ENCODE assay signal across 25 cellular contexts in the genomic region with DNA sequence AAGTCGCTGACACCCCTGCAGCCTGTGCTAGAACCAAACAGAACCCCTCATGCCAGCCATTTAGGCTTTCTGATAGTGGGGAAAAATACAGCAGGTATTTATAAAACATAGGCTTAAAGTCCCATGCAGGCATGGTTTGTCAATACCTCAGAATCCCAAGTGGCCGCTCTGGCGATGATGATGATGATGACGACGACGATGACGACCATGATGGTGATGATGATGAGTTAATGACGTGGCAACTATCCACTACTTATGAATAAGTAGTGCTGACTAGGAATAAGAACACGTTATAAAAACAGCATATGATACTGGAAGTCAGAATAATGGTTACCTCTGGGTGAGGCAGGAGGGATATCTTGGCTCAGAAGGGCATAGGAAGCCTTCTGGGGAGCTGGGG.
"Had no signal": no experiment of that assay in that cellular context is flagged by ENCODE, and none has a peak within 500 bp of the region (broad histone marks: within the 10 kb centered on the region; RNA-seq: fewer than 3 reads in every experiment).

No MANE protein-coding gene starts in this region.

- H3K9me3 ChIP-seq: colonic mucosa, esophagus muscularis mucosa, esophagus squamous epithelium, gastrocnemius medialis, gastroesophageal sphincter, heart left ventricle, heart right ventricle had no signal

- H3K27ac ChIP-seq: colonic mucosa, coronary artery, dorsolateral prefrontal cortex, epithelial cell of prostate, esophagus muscularis mucosa, esophagus squamous epithelium, foreskin keratinocyte, gastrocnemius medialis, gastroesophageal sphincter, heart left ventricle, heart right ventricle had no signal

- ATAC-seq: effector memory CD8-positive, alpha-beta T cell; foreskin keratinocyte; gastrocnemius medialis; heart left ventricle; heart right ventricle had no signal

- H3K4me3 ChIP-seq: colonic mucosa, coronary artery, dorsolateral prefrontal cortex, esophagus muscularis mucosa, esophagus squamous epithelium, gastrocnemius medialis, gastroesophageal sphincter, heart left ventricle, heart right ventricle had no signal

- H3K4me1 ChIP-seq: colonic mucosa, foreskin keratinocyte, gastrocnemius medialis, heart left ventricle, heart right ventricle had no signal

- H3K27me3 ChIP-seq: colonic mucosa, dorsolateral prefrontal cortex, esophagus muscularis mucosa, esophagus squamous epithelium, foreskin keratinocyte, gastrocnemius medialis, gastroesophageal sphincter, heart left ventricle, heart right ventricle had no signal

- DNase-seq: colonic mucosa; cortex of kidney; dermis blood vessel endothelial cell; dorsolateral prefrontal cortex; effector CD4-positive, alpha-beta T cell; effector CD8-positive, alpha-beta T cell; effector memory CD4-positive, alpha-beta T cell; effector memory CD8-positive, alpha-beta T cell; erythroblast; esophagus squamous epithelium; foreskin fibroblast; foreskin melanocyte; gastrocnemius medialis; glutamatergic neuron; heart left ventricle; heart right ventricle had no signal

- FAIRE-seq: colon, endometrium, endothelial cell of umbilical vein, frontal cortex had no signal

- H3K36me3 ChIP-seq: colonic mucosa, esophagus squamous epithelium, gastrocnemius medialis had no signal
